Comparison of ENCODE assay signal across 16 cellular contexts in genomic region chr10:34727595-34728033, GRCh38.
DNase-seq lines count a peak whose midpoint lies in the region; ATAC-seq and TF ChIP-seq lines count a peak whose summit lies in the region.
"Had no signal": no experiment of that assay in that cellular context is flagged by ENCODE, and none has a peak within 500 bp of the region (broad histone marks: within the 10 kb centered on the region; RNA-seq: fewer than 3 reads in every experiment).

No MANE protein-coding gene starts in this region.

- H3K4me3 ChIP-seq in left lung, result no peak overlapping the region
- H3K4me3 ChIP-seq: BLaER1 treated with 17β-estradiol and CSF1 and Interleukin-3, amounts not matched to agents 10 nM and 100 nM; coronary artery; Peyer's patch; testis had no signal

- H3K27me3 ChIP-seq in left lung, result no peaks in the 10 kb centered on the region
- H3K27me3 ChIP-seq: Peyer's patch, testis had no signal

- H3K27ac ChIP-seq in epithelial cell of prostate (peak overlapping the region; percentile 17), left lung (peak overlapping the region in 1 of 2 donors; percentile 45)
- H3K27ac ChIP-seq: BLaER1 treated with 17β-estradiol and CSF1 and Interleukin-3, amounts not matched to agents 10 nM and 100 nM; coronary artery; Peyer's patch; testis had no signal

- peaks cover 10 to 13% of the 10 kb centered on the region in 2 donors for H3K4me1 ChIP-seq in left lung
- H3K4me1 ChIP-seq: testis had no signal

- H3K9me3 ChIP-seq in left lung, result no peaks in the 10 kb centered on the region
- H3K9me3 ChIP-seq: BLaER1 treated with 17β-estradiol and CSF1 and Interleukin-3, amounts not matched to agents 10 nM and 100 nM; Peyer's patch; testis had no signal

- intact Hi-C loops in left lung (cut with DNase I), result no loop called here

- no peaks in the 10 kb centered on the region for H3K36me3 ChIP-seq in left lung
- H3K36me3 ChIP-seq: BLaER1 treated with 17β-estradiol and CSF1 and Interleukin-3, amounts not matched to agents 10 nM and 100 nM; Peyer's patch had no signal

- peak; percentile 75 for ATAC-seq in left lung
- ATAC-seq: esophagus mucosa; naive thymus-derived CD4-positive, alpha-beta T cell had no signal

- TF ChIP-seq CTCF in left lung (IDR thresholded peaks at IDR 0.05), result no peak

- DNase-seq in NCI-H226 (peak; percentile 70), epithelial cell of prostate (ENCODE audit: low read depth, low spot score) (no peak), left lung (peak in 1 of 2 donors; percentile 50), renal cortical epithelial cell (ENCODE audit: low read depth) (peak; percentile 75), GM19240 (ENCODE audit: insufficient read length, low spot score) (no peak), NCI-H748 treated with DMSO at 0.1 percent for 48 hours (lab: John Stamatoyannopoulos, UW) (no peak)
- DNase-seq in activated CD4-positive, alpha-beta T cell treated with anti-CD3 and anti-CD28 coated beads, Interleukin-2, amount 50 U/mL, for 4 hours, result no peak
- DNase-seq: activated effector memory CD4-positive, alpha-beta T cell treated with anti-CD3 and anti-CD28 coated beads, Interleukin-2, amount 50 U/mL, for 16 hours; DMS53; naive thymus-derived CD4-positive, alpha-beta T cell; NCI-H1417 treated with DMSO at 0.1 percent for 48 hours; Peyer's patch; testis had no signal

Comparison
In these comparisons a context has a peak if more than half of its experiments do, and no peak if none do; other contexts are left out.
1. DNase-seq: peak in NCI-H226 (single experiment) and renal cortical epithelial cell (single experiment); none in epithelial cell of prostate (single experiment), GM19240 (single experiment), NCI-H748 treated with DMSO at 0.1 percent for 48 hours (single experiment) and activated CD4-positive, alpha-beta T cell treated with anti-CD3 and anti-CD28 coated beads, Interleukin-2, amount 50 U/mL, for 4 hours (0 of 2).